ENCODE assay signal across 26 cellular contexts in genomic region chr3:72047472-72047871, GRCh38.
DNase-seq lines count a peak whose midpoint lies in the region; FAIRE-seq and TF ChIP-seq lines count a peak whose summit lies in the region.
"Had no signal": no experiment of that assay in that cellular context is flagged by ENCODE, and none has a peak within 500 bp of the region (broad histone marks: within the 10 kb centered on the region; RNA-seq: fewer than 3 reads in every experiment).

No MANE protein-coding gene starts in this region.

- H2BK15ac ChIP-seq in H1 (ENCODE audit: low read length): 0 out of 2 replicates have a peak overlapping the region, but pooled peaks have one; percentile 12

- H4K91ac ChIP-seq in H1 (replicated peaks; ENCODE audit: insufficient read length, low read length) (no peak overlapping the region), trophoblast cell (ENCODE audit: low read depth, low read length) (no peak overlapping the region)

- no peak overlapping the region for H2BK20ac ChIP-seq in H1 (ENCODE audit: low read length)

- FAIRE-seq in H1 (lab: Jason Lieb, UNC): no peak
- FAIRE-seq: GM12892, HTR-8/SVneo, RCC 7860 had no signal

- H3K14ac ChIP-seq in H1 (ENCODE audit: insufficient read length) (no peak overlapping the region), trophoblast cell (ENCODE audit: low read length) (no peak overlapping the region)

- H3K18ac ChIP-seq in H1 (ENCODE audit: extremely low read depth, low read length) (no peak overlapping the region), trophoblast cell (ENCODE audit: low read length) (no peak overlapping the region)

- no peaks in the 10 kb centered on the region for H3K27me3 ChIP-seq in H1 (replicated peaks in 1 of 4; ENCODE audit: control insufficient read depth in 3 of 4, extremely low read depth in 1 of 4, insufficient read depth in 3 of 4, low read length in 3 of 4)
- H3K27me3 ChIP-seq in trophoblast cell (ENCODE audit: insufficient read depth, low read length): no peaks in the 10 kb centered on the region
- H3K27me3 ChIP-seq: BLaER1 treated with 17β-estradiol and CSF1 and Interleukin-3, amounts not matched to agents 10 nM and 100 nM had no signal

- WGBS in H1 (ENCODE audit: extremely low coverage in 1 of 2, insufficient coverage in 1 of 2, insufficient read length in 1 of 2, insufficient replicate concordance in 2 of 2, low coverage in 1 of 2, low lambda C conversion rate in 2 of 2, missing lambda C conversion rate in 1 of 2), 2 experiments: 95% methylated on average over 8 of the region's 9 CpGs; no CpG with 5 or more reads in 1 of the 2 experiments
- no CpG with 5 or more reads among the region's 9 CpGs for WGBS in trophoblast cell (ENCODE audit: extremely low coverage, insufficient coverage, insufficient read length)

- no peak for TF ChIP-seq RAD21 in H1 (IDR thresholded peaks at IDR 0.05 in 1 of 2, conservative IDR thresholded peaks at IDR 0.05 in 1 of 2; ENCODE audit: low read depth in 2 of 2, low read length in 2 of 2)

- H3K79me1 ChIP-seq in H1 (ENCODE audit: low read depth, low read length): no peaks in the 10 kb centered on the region
- no peaks in the 10 kb centered on the region for H3K79me1 ChIP-seq in trophoblast cell (ENCODE audit: low read length)

- CTCF ChIA-PET in H1 (lab: Charles Lee; ENCODE audit: partially characterized antibody): no interaction called here

- H3K4me3 ChIP-seq in H1 (ENCODE audit: extremely low read depth in 1 of 4, insufficient read depth in 2 of 4, low read depth in 3 of 4, low read length in 4 of 4) (no peak overlapping the region), trophoblast cell (ENCODE audit: low read depth, low read length) (no peak overlapping the region)
- H3K4me3 ChIP-seq: BLaER1 treated with 17β-estradiol and CSF1 and Interleukin-3, amounts not matched to agents 10 nM and 100 nM had no signal

- no peak overlapping the region for H3K9ac ChIP-seq in H1 (replicated peaks in 1 of 4; ENCODE audit: extremely low read depth in 1 of 4, low read depth in 3 of 4, low read length in 3 of 4)
- H3K9ac ChIP-seq in trophoblast cell (ENCODE audit: low read length): no peak overlapping the region
- H3K9ac ChIP-seq: BLaER1 treated with 17β-estradiol and CSF1 and Interleukin-3, amounts not matched to agents 10 nM and 100 nM had no signal

- H2AK5ac ChIP-seq in H1 (ENCODE audit: low read depth, low read length): no peak overlapping the region
- H2AK5ac ChIP-seq in trophoblast cell (ENCODE audit: low read length): no peak overlapping the region

- H2BK120ac ChIP-seq in H1 (replicated peaks; ENCODE audit: low read depth, low read length) (no peak overlapping the region), trophoblast cell (ENCODE audit: insufficient read depth, low read length, poor library complexity) (no peak overlapping the region)

- H3K23me2 ChIP-seq in H1 (ENCODE audit: low read depth, low read length): no peaks in the 10 kb centered on the region

- TF ChIP-seq CTCF in H1 (IDR thresholded peaks at IDR 0.05; ENCODE audit: control extremely low read depth in 1 of 3, insufficient read depth in 1 of 3, low read depth in 1 of 3, low read length in 3 of 3): no peak

- H3K4me2 ChIP-seq in H1 (ENCODE audit: insufficient read depth in 1 of 2, low read depth in 2 of 2, low read length in 2 of 2) (no peak overlapping the region), trophoblast cell (ENCODE audit: low read length) (no peak overlapping the region)

- no peak overlapping the region for H4K12ac ChIP-seq in trophoblast cell (ENCODE audit: low read depth, low read length)

- TF ChIP-seq EP300 in H1 (IDR thresholded peaks at IDR 0.05; ENCODE audit: borderline replicate concordance in 1 of 2, low read depth in 2 of 2, low read length in 2 of 2): no peak

- no peak for TF ChIP-seq POLR2A in H1 (IDR thresholded peaks at IDR 0.05; ENCODE audit: control extremely low read depth in 1 of 2, low read depth in 2 of 2, low read length in 2 of 2)

- H3K9me3 ChIP-seq in H1 (ENCODE audit: insufficient read depth in 2 of 2, low read depth in 1 of 2, low read length in 1 of 2): no peaks in the 10 kb centered on the region
- H3K9me3 ChIP-seq in trophoblast cell (ENCODE audit: insufficient read depth, low read depth, low read length): peaks cover 2% of the 10 kb centered on the region
- H3K9me3 ChIP-seq: BLaER1 treated with 17β-estradiol and CSF1 and Interleukin-3, amounts not matched to agents 10 nM and 100 nM had no signal

- H4K8ac ChIP-seq in H1 (ENCODE audit: extremely low read depth, insufficient read depth, low read length) (no peak overlapping the region; the same call in 1 of the 2 replicates), trophoblast cell (ENCODE audit: low read depth, low read length) (no peak overlapping the region)

- no peaks in the 10 kb centered on the region for H3K36me3 ChIP-seq in H1 (ENCODE audit: control insufficient read depth in 2 of 4, insufficient read depth in 4 of 4, low read length in 3 of 4)
- H3K36me3 ChIP-seq in trophoblast cell (ENCODE audit: control insufficient read depth in 1 of 2, insufficient read depth in 2 of 2, low read length in 2 of 2): no peaks in the 10 kb centered on the region
- H3K36me3 ChIP-seq: BLaER1 treated with 17β-estradiol and CSF1 and Interleukin-3, amounts not matched to agents 10 nM and 100 nM had no signal

- no peak overlapping the region for H4K5ac ChIP-seq in H1 (ENCODE audit: insufficient read length, low read depth, low read length)

- POLR2A ChIA-PET in H1 (lab: Charles Lee; ENCODE audit: partially characterized antibody): no interaction called here

- H3K79me2 ChIP-seq in H1 (ENCODE audit: control insufficient read depth in 1 of 2, insufficient read depth in 2 of 2, low read length in 2 of 2): no peaks in the 10 kb centered on the region
- H3K79me2 ChIP-seq in trophoblast cell (ENCODE audit: control insufficient read depth, insufficient read depth, low read length, poor library complexity): no peaks in the 10 kb centered on the region

- H3K27ac ChIP-seq in H1 (ENCODE audit: low read depth, low read length) (no peak overlapping the region), trophoblast cell (ENCODE audit: low read depth, low read length) (no peak overlapping the region)
- H3K27ac ChIP-seq: BLaER1 treated with 17β-estradiol and CSF1 and Interleukin-3, amounts not matched to agents 10 nM and 100 nM had no signal

- H2AFZ ChIP-seq in H1 (ENCODE audit: low read length) (0 out of 2 replicates have a peak overlapping the region, but pooled peaks have one; percentile 44), trophoblast cell (ENCODE audit: insufficient read depth, low read length, poor library complexity) (no peak overlapping the region)

- H3K4me1 ChIP-seq in H1 (replicated peaks in 1 of 4; ENCODE audit: control insufficient read depth in 3 of 4, insufficient read depth in 4 of 4, low read length in 3 of 4) (no peaks in the 10 kb centered on the region), trophoblast cell (ENCODE audit: control insufficient read depth in 1 of 2, insufficient read depth in 2 of 2, low read length in 2 of 2) (peaks cover 2 to 3% of the 10 kb centered on the region in 2 experiments)

- no peaks in the 10 kb centered on the region for H4K20me1 ChIP-seq in H1 (replicated peaks in 1 of 2; ENCODE audit: control insufficient read depth in 1 of 2, insufficient read depth in 2 of 2, low read length in 2 of 2)
- H4K20me1 ChIP-seq: BLaER1 treated with 17β-estradiol and CSF1 and Interleukin-3, amounts not matched to agents 10 nM and 100 nM had no signal

- H3K23ac ChIP-seq in H1 (ENCODE audit: insufficient read length) (no peak overlapping the region), trophoblast cell (ENCODE audit: low read length) (no peak overlapping the region)

- H2BK5ac ChIP-seq in H1 (ENCODE audit: low read depth, low read length) (no peak overlapping the region), trophoblast cell (ENCODE audit: low read depth, low read length, poor library complexity) (no peak overlapping the region)

- H3K56ac ChIP-seq in H1 (replicated peaks; ENCODE audit: insufficient read length, low read depth, low read length): no peak overlapping the region

- H2BK12ac ChIP-seq in H1 (ENCODE audit: low read depth, low read length) (no peak overlapping the region), trophoblast cell (ENCODE audit: low read length) (no peak overlapping the region)

- DNase-seq in NK-92 treated with Interleukin-12 subunit alpha and Interleukin-12 subunit beta, amount 100 ng/mL, for 24 hours (lab: John Stamatoyannopoulos, UW): peak; percentile 39
- DNase-seq in NK-92 (lab: John Stamatoyannopoulos, UW; ENCODE audit: unreplicated experiment) (no peak), RKO (ENCODE audit: low spot score) (peak; percentile 6), H1 (ENCODE audit: low read depth in 1 of 2, low spot score in 2 of 2) (no peak), trophoblast cell (peak; percentile 93 to 96), dedifferentiated amniotic fluid mesenchymal stem cell (ENCODE audit: extremely low spot score) (no peak), SKM-1 (lab: John Stamatoyannopoulos, UW; ENCODE audit: unreplicated experiment) (no peak), DMS114 treated with DMSO at 0.1 percent for 48 hours (lab: John Stamatoyannopoulos, UW; ENCODE audit: unreplicated experiment) (no peak)
- DNase-seq: 8988T; CD8-positive, alpha-beta T cell; DMS153; GOT3; Kasumi-1; NCI-H1092 treated with DMSO at 0.1 percent for 48 hours; NCI-H1436 treated with DMSO at 0.1 percent for 48 hours; NCI-H2029; NCI-H345; NCI-H524 treated with DMSO at 0.1 percent for 48 hours; NCI-H82; OCI-M1; Right ventricle myocardium superior; SW 1271 had no signal

- H3K4ac ChIP-seq in H1 (replicated peaks; ENCODE audit: insufficient read length, low read depth, low read length) (no peak overlapping the region), trophoblast cell (ENCODE audit: low read depth, low read length) (no peak overlapping the region)

TF ChIP-seq in H1, 55 proteins besides CTCF, POLR2A, EP300 and RAD21:
- TF ChIP-seq CEBPB (IDR thresholded peaks at IDR 0.05; ENCODE audit: low read depth, low read length) (0 out of 2 replicates have a peak, but pooled peaks have one; percentile 46), CREB1 (IDR thresholded peaks at IDR 0.05) (no peak)

Comparison
In these comparisons a context has a peak if more than half of its experiments do, and no peak if none do; other contexts are left out.
1. DNase-seq: peak in NK-92 treated with Interleukin-12 subunit alpha and Interleukin-12 subunit beta, amount 100 ng/mL, for 24 hours (single experiment), RKO (single experiment) and trophoblast cell (2 of 2); none in NK-92 (single experiment), H1 (0 of 2), dedifferentiated amniotic fluid mesenchymal stem cell (single experiment), SKM-1 (single experiment) and DMS114 treated with DMSO at 0.1 percent for 48 hours (single experiment).